ENCODE assay signal across 9 cellular contexts in genomic region chr1:147580200-147580557, GRCh38. TPM values are rescaled to one million over a fixed set of nuclear protein-coding genes. Genes with fewer than 3 reads are reported as not detected.
DNase-seq lines count a peak whose midpoint lies in the region; ATAC-seq and TF ChIP-seq lines count a peak whose summit lies in the region.
"Had no signal": no experiment of that assay in that cellular context is flagged by ENCODE, and none has a peak within 500 bp of the region (broad histone marks: within the 10 kb centered on the region; RNA-seq: fewer than 3 reads in every experiment).

No MANE protein-coding gene starts in this region.

- H3K4me3 ChIP-seq in astrocyte of the spinal cord (ENCODE audit: low read depth, low read length) = no peak overlapping the region
- H3K4me3 ChIP-seq in naive thymus-derived CD4-positive, alpha-beta T cell (ENCODE audit: low read length) = peak overlapping the region; percentile 3

- peak overlapping the region; percentile 52 for H3K4me3 Mint-ChIP-seq in Calu3 (ENCODE audit: low read depth, unreplicated experiment)
- peak overlapping the region in 9 of 10 donors; percentile 50 to 73 (median 60) for H3K4me3 Mint-ChIP-seq in naive thymus-derived CD4-positive, alpha-beta T cell

- in situ Hi-C loops in astrocyte of the spinal cord (cut with HindIII; ENCODE audit: low sequenced_read_pairs) = no loop called here

- DNase-seq in Calu3 = no peak
- peak; percentile 50 for DNase-seq in M059J (ENCODE audit: low read depth)
- peak; percentile 59 for DNase-seq in astrocyte of the spinal cord (ENCODE audit: low read depth, low spot score)
- DNase-seq in naive thymus-derived CD4-positive, alpha-beta T cell = peak in 7 of 9 donors; percentile 10 to 53 (median 36)
- no peak for DNase-seq in stimulated activated CD4-positive, alpha-beta T cell treated with anti-CD3 and anti-CD28 coated beads, Interleukin-1b, Interleukin-23, amount 100 ng/mL, for 48 hours
- no peak for DNase-seq in NCI-H69 (lab: John Stamatoyannopoulos, UW)
- DNase-seq: activated CD4-positive, alpha-beta T cell treated with anti-CD3 and anti-CD28 coated beads for 1 hour; midbrain had no signal

- intact Hi-C loops in Calu3 (cut with micrococcal nuclease; ENCODE audit: unreplicated experiment) = no loop called here
- intact Hi-C loops in naive thymus-derived CD4-positive, alpha-beta T cell (cut with micrococcal nuclease) = loop anchor here (1.0 to 2.0 kb wide), 3 partner anchors 19 to 39 kb away; partner anchors contain the start of gene BCL9 (in 1 of the 2)

- H3K4me1 Mint-ChIP-seq in Calu3 (ENCODE audit: low read depth, unreplicated experiment) = peaks cover 16% of the 10 kb centered on the region
- peaks cover 17 to 39% (median 31%) of the 10 kb centered on the region in 7 donors for H3K4me1 Mint-ChIP-seq in naive thymus-derived CD4-positive, alpha-beta T cell

- peak; percentile 60 for ATAC-seq in naive thymus-derived CD4-positive, alpha-beta T cell
- ATAC-seq in HG03469 (IDR thresholded peaks at IDR 0.05; ENCODE audit: unreplicated experiment) = no peak

- TF ChIP-seq CTCF in Calu3 (IDR thresholded peaks at IDR 0.05; ENCODE audit: unreplicated experiment) (no peak), astrocyte of the spinal cord (IDR thresholded peaks at IDR 0.05; ENCODE audit: low read depth, low read length) (no peak)

- no peaks in the 10 kb centered on the region for H3K27me3 Mint-ChIP-seq in Calu3 (ENCODE audit: unreplicated experiment)
- H3K27me3 Mint-ChIP-seq in naive thymus-derived CD4-positive, alpha-beta T cell = peaks cover 0 to 50% (median 39%) of the 10 kb centered on the region in 5 donors

- peak overlapping the region; percentile 55 for H3K27ac Mint-ChIP-seq in Calu3 (ENCODE audit: unreplicated experiment)
- peak overlapping the region in 1 of 9 donors; percentile 4 for H3K27ac Mint-ChIP-seq in naive thymus-derived CD4-positive, alpha-beta T cell

- POLR2A ChIA-PET in naive thymus-derived CD4-positive, alpha-beta T cell (lab: Charles Lee) = interaction anchor here (1.4 kb wide), 2 partner anchors 10 to 35 kb away, joined by 3 to 6 read pairs; no protein-coding TSS in a partner anchor

- no peak overlapping the region for H3K27ac ChIP-seq in naive thymus-derived CD4-positive, alpha-beta T cell (ENCODE audit: low read depth, low read length)

- no TSS peak for BruUV-seq in Calu3 (replicated peaks; lab: Mats Ljungman, UMichigan)

- no peaks in the 10 kb centered on the region for H3K36me3 Mint-ChIP-seq in Calu3 (ENCODE audit: insufficient read depth, unreplicated experiment)
- peaks cover 0 to 14% (median 0%) of the 10 kb centered on the region in 5 donors for H3K36me3 Mint-ChIP-seq in naive thymus-derived CD4-positive, alpha-beta T cell

- CTCF ChIA-PET in Calu3 (lab: Charles Lee) = interaction anchor here (1.1 to 2.0 kb wide), 5 partner anchors 19 to 65 kb away, joined by 3 to 7 read pairs (median 4); partner anchors contain the start of gene BCL9
- CTCF ChIA-PET in naive thymus-derived CD4-positive, alpha-beta T cell (lab: Charles Lee) = no interaction called here

- H3K36me3 ChIP-seq in naive thymus-derived CD4-positive, alpha-beta T cell (ENCODE audit: control insufficient read depth in 2 of 3, insufficient read depth in 3 of 3, low read length in 3 of 3) = no peaks in the 10 kb centered on the region

- H3K9me3 ChIP-seq in naive thymus-derived CD4-positive, alpha-beta T cell (ENCODE audit: control insufficient read depth in 2 of 3, low read length in 3 of 3) = no peaks in the 10 kb centered on the region

- peaks cover 0 to 5% of the 10 kb centered on the region in 2 donors for H3K27me3 ChIP-seq in naive thymus-derived CD4-positive, alpha-beta T cell (ENCODE audit: control insufficient read depth in 2 of 2, insufficient read depth in 2 of 2, low read length in 2 of 2)

- no peaks in the 10 kb centered on the region for H3K9me3 Mint-ChIP-seq in Calu3 (ENCODE audit: low read depth, unreplicated experiment)
- no peaks in the 10 kb centered on the region for H3K9me3 Mint-ChIP-seq in naive thymus-derived CD4-positive, alpha-beta T cell

- H3K4me1 ChIP-seq in naive thymus-derived CD4-positive, alpha-beta T cell (ENCODE audit: control insufficient read depth in 2 of 2, insufficient read depth in 2 of 2, low read length in 2 of 2) = peaks cover 13 to 17% of the 10 kb centered on the region in 2 donors

RNA-seq across cellular contexts. Expression of gene BCL9, which starts 38.9 kb away (rescaled TPM):
- 24.4 and 25.5 TPM in 2 replicates for total RNA-seq in Calu3 (2022)
- total RNA-seq in M059J (2014; rRNA removed; shearing (Covaris generic)) = 8.8 and 18.1 TPM in 2 replicates
- total RNA-seq in naive thymus-derived CD4-positive, alpha-beta T cell = 10 to 100 TPM; 13.8 to 21.2 (median 19.3) TPM
- 1 to 10 TPM; 6.8 to 9.6 TPM for polyA plus RNA-seq in naive thymus-derived CD4-positive, alpha-beta T cell

Comparison
In these comparisons a context has a peak if more than half of its experiments do, and no peak if none do; other contexts are left out.
1. DNase-seq: peak in M059J (single experiment), astrocyte of the spinal cord (single experiment) and naive thymus-derived CD4-positive, alpha-beta T cell (7 of 9); none in Calu3 (single experiment), stimulated activated CD4-positive, alpha-beta T cell treated with anti-CD3 and anti-CD28 coated beads, Interleukin-1b, Interleukin-23, amount 100 ng/mL, for 48 hours (single experiment) and NCI-H69 (single experiment).